Comparison of ENCODE assay signal across 9 cellular contexts in the genomic region with DNA sequence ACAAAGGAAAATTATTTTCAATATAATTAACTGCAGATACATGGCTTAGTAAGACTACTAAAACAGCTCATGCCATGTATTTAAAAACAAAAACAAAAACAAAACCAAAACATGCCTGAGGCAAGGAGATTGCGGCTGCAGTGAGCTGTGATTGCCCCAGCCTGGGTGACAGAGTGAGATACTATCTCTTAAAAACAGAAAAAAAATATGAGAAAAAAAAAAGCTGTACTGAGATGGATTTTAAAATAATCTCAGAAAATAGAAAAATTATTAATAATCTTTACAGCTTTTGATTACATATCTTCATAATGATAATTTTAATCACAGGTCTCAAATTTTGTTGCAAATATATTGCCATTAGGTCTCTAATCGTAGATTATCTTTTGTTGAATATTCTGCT. TPM values are rescaled to one million over a fixed set of nuclear protein-coding genes. Genes with fewer than 3 reads are reported as not detected.
DNase-seq lines count a peak whose midpoint lies in the region; ATAC-seq, FAIRE-seq and TF ChIP-seq lines count a peak whose summit lies in the region.
"Had no signal": no experiment of that assay in that cellular context is flagged by ENCODE, and none has a peak within 500 bp of the region (broad histone marks: within the 10 kb centered on the region; RNA-seq: fewer than 3 reads in every experiment).

No MANE protein-coding gene starts in this region.

- no peak for TF ChIP-seq RAD21 in H1 (IDR thresholded peaks at IDR 0.05 in 1 of 2, conservative IDR thresholded peaks at IDR 0.05 in 1 of 2; ENCODE audit: low read depth in 2 of 2, low read length in 2 of 2)

- no peak overlapping the region for H4K91ac ChIP-seq in H1 (replicated peaks; ENCODE audit: insufficient read length, low read length)

- no peaks in the 10 kb centered on the region for H3K23me2 ChIP-seq in H1 (ENCODE audit: low read depth, low read length)

- H3K9me3 ChIP-seq in PC-3 (ENCODE audit: low read length) (no peaks in the 10 kb centered on the region), H1 (ENCODE audit: insufficient read depth in 2 of 2, low read depth in 1 of 2, low read length in 1 of 2) (no peaks in the 10 kb centered on the region)

- no peak overlapping the region for H2BK20ac ChIP-seq in H1 (ENCODE audit: low read length)

- no peak overlapping the region for H2BK5ac ChIP-seq in H1 (ENCODE audit: low read depth, low read length)

- H3K4me1 Mint-ChIP-seq in activated naive CD4-positive, alpha-beta T cell treated with anti-CD3 and anti-CD28 coated beads, Interleukin-2, amount 10 ng/mL, durations not matched to agents 7 days and 5 days = peaks cover 11% of the 10 kb centered on the region
- H3K4me1 Mint-ChIP-seq in stimulated activated memory B cell treated with anti-CD40 and anti-IgM and Interleukin-4, amounts not matched to agents 10 μg/mL and 1 μg/mL and 100 μg/mL, for 72 hours = peaks cover 17% of the 10 kb centered on the region

- intact Hi-C loops in PC-3 (cut with micrococcal nuclease) = loop anchor here (1.0 kb wide), 3 partner anchors 132 to 208 kb away; no protein-coding TSS in a partner anchor
- intact Hi-C loops in sciatic nerve (cut with DNase I) = no loop called here

- POLR2A ChIA-PET in PC-3 (lab: Charles Lee; ENCODE audit: unreplicated experiment) = interaction anchor here (0.6 to 1.0 kb wide), 2 partner anchors 24 to 30 kb away, joined by 3 to 4 read pairs; no protein-coding TSS in a partner anchor
- POLR2A ChIA-PET in H1 (lab: Charles Lee; ENCODE audit: partially characterized antibody) = interaction anchor here (0.8 to 1.0 kb wide), 2 partner anchors 23 to 24 kb away, joined by 3 to 4 read pairs; partner anchors contain the start of gene LIN9

- H3K9ac ChIP-seq in PC-3 (ENCODE audit: low read length) = peak overlapping the region; percentile 4; the same call in 1 of the 2 replicates
- no peak overlapping the region for H3K9ac ChIP-seq in H1 (replicated peaks in 1 of 4; ENCODE audit: extremely low read depth in 1 of 4, low read depth in 3 of 4, low read length in 3 of 4)

- H3K9me2 ChIP-seq in PC-3 (replicated peaks; ENCODE audit: low read length) = no peaks in the 10 kb centered on the region

- H3K56ac ChIP-seq in H1 (replicated peaks; ENCODE audit: insufficient read length, low read depth, low read length) = no peak overlapping the region

- H3K18ac ChIP-seq in H1 (ENCODE audit: extremely low read depth, low read length) = no peak overlapping the region

- BruUV-seq in PC-3 (replicated peaks; lab: Mats Ljungman, UMichigan) = no TSS peak

- H3K27me3 ChIP-seq in PC-3 (ENCODE audit: low read length) = no peaks in the 10 kb centered on the region
- no peaks in the 10 kb centered on the region for H3K27me3 ChIP-seq in H1 (replicated peaks in 1 of 4; ENCODE audit: control insufficient read depth in 3 of 4, extremely low read depth in 1 of 4, insufficient read depth in 3 of 4, low read length in 3 of 4)

- no peaks in the 10 kb centered on the region for H3K36me3 ChIP-seq in PC-3 (ENCODE audit: low read depth, low read length)
- no peaks in the 10 kb centered on the region for H3K36me3 ChIP-seq in H1 (ENCODE audit: control insufficient read depth in 2 of 4, insufficient read depth in 4 of 4, low read length in 3 of 4)

- CTCF ChIA-PET in activated naive CD4-positive, alpha-beta T cell treated with anti-CD3 and anti-CD28 coated beads, Interleukin-2, amount 10 ng/mL, durations not matched to agents 7 days and 5 days (lab: Charles Lee) = interaction anchor here (0.6 to 5.4 kb wide), 24 partner anchors 9 to 268 kb away, joined by 3 to 41 read pairs (median 4); partner anchors contain the start of gene LIN9
- CTCF ChIA-PET in PC-3 (lab: Charles Lee) = interaction anchor here (0.5 to 2.1 kb wide), 12 partner anchors 10 to 974 kb away, joined by 3 to 26 read pairs (median 5); partner anchors contain the start of genes LIN9 and PARP1
- CTCF ChIA-PET in H1 (lab: Charles Lee; ENCODE audit: partially characterized antibody) = interaction anchor here (0.7 to 3.3 kb wide), 31 partner anchors 9 to 495 kb away, joined by 3 to 22 read pairs (median 4); partner anchors contain the start of gene LIN9

- H3K27ac ChIP-seq in PC-3 (ENCODE audit: low read length) (no peak overlapping the region), H1 (ENCODE audit: low read depth, low read length) (no peak overlapping the region)

- no peaks in the 10 kb centered on the region for H4K20me1 ChIP-seq in PC-3 (ENCODE audit: low read length)
- no peaks in the 10 kb centered on the region for H4K20me1 ChIP-seq in H1 (replicated peaks in 1 of 2; ENCODE audit: control insufficient read depth in 1 of 2, insufficient read depth in 2 of 2, low read length in 2 of 2)

- no peaks in the 10 kb centered on the region for H3K36me3 Mint-ChIP-seq in activated naive CD4-positive, alpha-beta T cell treated with anti-CD3 and anti-CD28 coated beads, Interleukin-2, amount 10 ng/mL, durations not matched to agents 7 days and 5 days
- H3K36me3 Mint-ChIP-seq in stimulated activated memory B cell treated with anti-CD40 and anti-IgM and Interleukin-4, amounts not matched to agents 10 μg/mL and 1 μg/mL and 100 μg/mL, for 72 hours = no peaks in the 10 kb centered on the region

- no peak overlapping the region for H2AK5ac ChIP-seq in H1 (ENCODE audit: low read depth, low read length)

- H3K4me1 ChIP-seq in PC-3 (ENCODE audit: insufficient read depth, low read length) (peaks cover 8% of the 10 kb centered on the region), H1 (replicated peaks in 1 of 4; ENCODE audit: control insufficient read depth in 3 of 4, insufficient read depth in 4 of 4, low read length in 3 of 4) (peaks cover 0 to 3% (median 0%) of the 10 kb centered on the region in 4 experiments; a peak in 1 of 7 replicates)

- no peak overlapping the region for H4K5ac ChIP-seq in H1 (ENCODE audit: insufficient read length, low read depth, low read length)

- no peaks in the 10 kb centered on the region for H3K79me2 ChIP-seq in PC-3 (ENCODE audit: low read length)
- no peaks in the 10 kb centered on the region for H3K79me2 ChIP-seq in H1 (ENCODE audit: control insufficient read depth in 1 of 2, insufficient read depth in 2 of 2, low read length in 2 of 2)

- peak; percentile 36 for ATAC-seq in PC-3
- no peak for ATAC-seq in stimulated activated memory B cell treated with anti-CD40 and anti-IgM and Interleukin-4, amounts not matched to agents 10 μg/mL and 1 μg/mL and 100 μg/mL, for 72 hours
- no peak for ATAC-seq in sciatic nerve
- ATAC-seq in GM21515 (IDR thresholded peaks at IDR 0.05; ENCODE audit: unreplicated experiment) = no peak

- no peaks in the 10 kb centered on the region for H3K79me1 ChIP-seq in H1 (ENCODE audit: low read depth, low read length)

- H3K23ac ChIP-seq in H1 (ENCODE audit: insufficient read length) = no peak overlapping the region

- peaks cover 3% of the 10 kb centered on the region for H3K27me3 Mint-ChIP-seq in activated naive CD4-positive, alpha-beta T cell treated with anti-CD3 and anti-CD28 coated beads, Interleukin-2, amount 10 ng/mL, durations not matched to agents 7 days and 5 days
- no peaks in the 10 kb centered on the region for H3K27me3 Mint-ChIP-seq in stimulated activated memory B cell treated with anti-CD40 and anti-IgM and Interleukin-4, amounts not matched to agents 10 μg/mL and 1 μg/mL and 100 μg/mL, for 72 hours

- DNase-seq in activated naive CD4-positive, alpha-beta T cell treated with anti-CD3 and anti-CD28 coated beads, Interleukin-2, amount 10 ng/mL, durations not matched to agents 7 days and 5 days = peak; percentile 30
- DNase-seq in activated naive CD4-positive, alpha-beta T cell (lab: John Stamatoyannopoulos, UW) = no peak
- no peak for DNase-seq in PC-3
- no peak for DNase-seq in H1 (ENCODE audit: low read depth in 1 of 2, low spot score in 2 of 2)
- DNase-seq in UCSD-AML1 (lab: John Stamatoyannopoulos, UW; ENCODE audit: unreplicated experiment) = no peak
- no peak for DNase-seq in sciatic nerve (ENCODE audit: low spot score)
- DNase-seq: activated gamma-delta T cell had no signal

- TF ChIP-seq EP300 in H1 (IDR thresholded peaks at IDR 0.05; ENCODE audit: borderline replicate concordance in 1 of 2, low read depth in 2 of 2, low read length in 2 of 2) = no peak

- no peaks in the 10 kb centered on the region for H3F3A ChIP-seq in PC-3 (ENCODE audit: low read length, unreplicated experiment)

- no peak overlapping the region for H3K4me3 Mint-ChIP-seq in activated naive CD4-positive, alpha-beta T cell treated with anti-CD3 and anti-CD28 coated beads, Interleukin-2, amount 10 ng/mL, durations not matched to agents 7 days and 5 days
- peak overlapping the region; percentile 57 for H3K4me3 Mint-ChIP-seq in stimulated activated memory B cell treated with anti-CD40 and anti-IgM and Interleukin-4, amounts not matched to agents 10 μg/mL and 1 μg/mL and 100 μg/mL, for 72 hours

- H2BK15ac ChIP-seq in H1 (ENCODE audit: low read length) = no peak overlapping the region

- no peak overlapping the region for H3K27ac Mint-ChIP-seq in activated naive CD4-positive, alpha-beta T cell treated with anti-CD3 and anti-CD28 coated beads, Interleukin-2, amount 10 ng/mL, durations not matched to agents 7 days and 5 days
- peak overlapping the region; percentile 72 for H3K27ac Mint-ChIP-seq in stimulated activated memory B cell treated with anti-CD40 and anti-IgM and Interleukin-4, amounts not matched to agents 10 μg/mL and 1 μg/mL and 100 μg/mL, for 72 hours

- H2BK12ac ChIP-seq in H1 (ENCODE audit: low read depth, low read length) = no peak overlapping the region

- H3K4me2 ChIP-seq in PC-3 (ENCODE audit: low read length) (peak overlapping the region; percentile 87), H1 (ENCODE audit: insufficient read depth in 1 of 2, low read depth in 2 of 2, low read length in 2 of 2) (peak overlapping the region in 1 of 2 experiments; percentile 61; a peak in 1 of 4 replicates)

- H3K4me3 ChIP-seq in PC-3 (ENCODE audit: low read length) = peak overlapping the region; percentile 61
- H3K4me3 ChIP-seq in H1 (ENCODE audit: extremely low read depth in 1 of 4, insufficient read depth in 2 of 4, low read depth in 3 of 4, low read length in 4 of 4) = peak overlapping the region in 1 of 4 experiments; percentile 34; a peak in 1 of 8 replicates

- peak overlapping the region; percentile 95 for H2AFZ ChIP-seq in PC-3 (ENCODE audit: low read length)
- peak overlapping the region; percentile 79 for H2AFZ ChIP-seq in H1 (ENCODE audit: low read length)

- no peak overlapping the region for H3K4ac ChIP-seq in H1 (replicated peaks; ENCODE audit: insufficient read length, low read depth, low read length)

- TF ChIP-seq POLR2A in H1 (IDR thresholded peaks at IDR 0.05; ENCODE audit: control extremely low read depth in 1 of 2, low read depth in 2 of 2, low read length in 2 of 2) = no peak

- H3K9me3 Mint-ChIP-seq in activated naive CD4-positive, alpha-beta T cell treated with anti-CD3 and anti-CD28 coated beads, Interleukin-2, amount 10 ng/mL, durations not matched to agents 7 days and 5 days = no peaks in the 10 kb centered on the region
- H3K9me3 Mint-ChIP-seq in stimulated activated memory B cell treated with anti-CD40 and anti-IgM and Interleukin-4, amounts not matched to agents 10 μg/mL and 1 μg/mL and 100 μg/mL, for 72 hours = no peaks in the 10 kb centered on the region

- H4K8ac ChIP-seq in H1 (ENCODE audit: extremely low read depth, insufficient read depth, low read length) = no peak overlapping the region

- FAIRE-seq in H1 (lab: Jason Lieb, UNC) = no peak

- WGBS in H1 (ENCODE audit: extremely low coverage in 1 of 2, insufficient coverage in 1 of 2, insufficient read length in 1 of 2, insufficient replicate concordance in 2 of 2, low coverage in 1 of 2, low lambda C conversion rate in 2 of 2, missing lambda C conversion rate in 1 of 2), 2 experiments = 90% methylated on average over 2 of the region's 2 CpGs; no CpG with 5 or more reads in 1 of the 2 experiments

- TF ChIP-seq CTCF in PC-3 (conservative IDR thresholded peaks at IDR 0.05; ENCODE audit: low read depth, low read length) (no peak), H1 (IDR thresholded peaks at IDR 0.05; ENCODE audit: control extremely low read depth in 1 of 3, insufficient read depth in 1 of 3, low read depth in 1 of 3, low read length in 3 of 3) (no peak)

- no peak overlapping the region for H3K14ac ChIP-seq in H1 (ENCODE audit: insufficient read length)

- no peak overlapping the region for H2BK120ac ChIP-seq in H1 (replicated peaks; ENCODE audit: low read depth, low read length)

RNA-seq across cellular contexts. Expression of gene LIN9, which starts 24.0 kb away (rescaled TPM):
- total RNA-seq in PC-3 (2014; rRNA removed) = 21.9 and 25.3 TPM in 2 replicates
- total RNA-seq in H1 (2021; fragmentation: NEBNext Ultra II Directional; extraction: Animal tissue kit (Norgen Biotek cat#: 25700)) = 12.4 and 12.6 TPM in 2 replicates
- 3.9 and 5.6 TPM in 2 replicates for polyA plus RNA-seq in H1 (2011; rRNA removed)
- 5.9 TPM for polyA plus RNA-seq in H1 (2011; cell fraction: cytosol; rRNA removed)
- polyA plus RNA-seq in H1 (2011; cell fraction: nucleus; rRNA removed) = 3.6 TPM
- polyA plus RNA-seq in H1 (2012, experiment 1 of 2) = 4.9 to 9.5 TPM (median 5.2 TPM) in 4 replicates
- 0.66 TPM for polyA plus RNA-seq in H1 (2012, experiment 2 of 2)
- 7.5 TPM for polyA plus RNA-seq in H1 (2013, experiment 1 of 2)
- 7.2 TPM for polyA plus RNA-seq in H1 (2013, experiment 2 of 2)
- 6.1 and 9.7 TPM in 2 replicates for polyA minus RNA-seq in H1 (2011; rRNA and poly(A)+ RNA removed)
- 3.2 TPM for polyA minus RNA-seq in H1 (2011; cell fraction: cytosol; rRNA and poly(A)+ RNA removed)
- polyA minus RNA-seq in H1 (2011; cell fraction: nucleus; rRNA and poly(A)+ RNA removed) = 15.1 TPM
- total RNA-seq in sciatic nerve = 1.8 TPM
